Comparison of ENCODE assay signal across 8 cellular contexts in the genomic region with DNA sequence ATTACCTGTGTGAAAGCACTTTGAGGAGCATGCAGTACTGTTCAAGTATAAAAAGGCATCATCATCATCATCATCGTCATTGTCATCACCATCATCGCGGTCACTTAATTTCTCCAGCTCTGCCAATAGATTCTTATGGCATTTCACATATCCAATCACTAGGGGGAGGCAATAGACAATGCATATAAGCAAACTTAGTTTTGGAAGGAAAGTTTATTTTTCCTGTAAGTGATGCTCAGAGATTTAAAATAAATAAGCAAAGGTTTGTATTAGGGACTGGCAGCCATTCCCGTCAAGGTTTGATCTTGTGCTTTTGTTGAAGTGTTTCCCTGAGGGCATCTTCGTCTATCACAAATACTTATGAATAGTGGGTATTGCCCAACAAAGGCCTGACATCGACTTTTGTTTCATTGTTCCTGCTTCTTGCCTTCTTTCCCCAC.
DNase-seq lines count a peak whose midpoint lies in the region; ATAC-seq and TF ChIP-seq lines count a peak whose summit lies in the region.

No MANE protein-coding gene starts in this region.

- no peaks in the 10 kb centered on the region for H3K9me3 Mint-ChIP-seq in HFFc6

- ATAC-seq in HG02970 (IDR thresholded peaks at IDR 0.05; ENCODE audit: low FRiP score, unreplicated experiment), result no peak

- no peak for TF ChIP-seq POLR2A in Peyer's patch (IDR thresholded peaks at IDR 0.05)
- no peak for TF ChIP-seq POLR2A in prostate gland (IDR thresholded peaks at IDR 0.05)

- WGBS in prostate gland, result 12% methylated on average over 6 of the region's 6 CpGs

- H3K36me3 ChIP-seq in Peyer's patch (no peaks in the 10 kb centered on the region), prostate gland (no peaks in the 10 kb centered on the region)

- H3K4me1 ChIP-seq in Peyer's patch, result no peaks in the 10 kb centered on the region
- H3K4me1 ChIP-seq in prostate gland (replicated peaks), result no peaks in the 10 kb centered on the region

- peaks cover 40% of the 10 kb centered on the region for H3K4me1 Mint-ChIP-seq in HFFc6 (ENCODE audit: low read depth)

- H3K27me3 ChIP-seq in Peyer's patch (no peaks in the 10 kb centered on the region), prostate gland (replicated peaks; ENCODE audit: insufficient read depth) (no peaks in the 10 kb centered on the region)

- peak; percentile 60 for DNase-seq in HFFc6
- DNase-seq in Peyer's patch, result no peak
- peak; percentile 82 for DNase-seq in fibroblast of gingiva (ENCODE audit: low read depth)
- DNase-seq in prostate gland (ENCODE audit: low spot score), result peak; percentile 51
- DNase-seq in nucleus accumbens (lab: John Stamatoyannopoulos, UW), result no peak
- DNase-seq in C1 segment of cervical spinal cord (lab: John Stamatoyannopoulos, UW), result no peak

- H3K36me3 Mint-ChIP-seq in HFFc6 (ENCODE audit: low read depth), result no peaks in the 10 kb centered on the region

- intact Hi-C loops in prostate gland (cut with DNase I), result loop anchor here (5.0 kb wide), 2 partner anchors 635 to 765 kb away; no protein-coding TSS in a partner anchor

- peak overlapping the region; percentile 50 for H3K27ac Mint-ChIP-seq in HFFc6

- H3K27me3 Mint-ChIP-seq in HFFc6 (ENCODE audit: insufficient read depth), result no peaks in the 10 kb centered on the region; the same call in none of the 2 replicates

- no peak overlapping the region for H3K4me3 Mint-ChIP-seq in HFFc6

- TF ChIP-seq CTCF in C4-2B (conservative IDR thresholded peaks at IDR 0.05) (peak; percentile 84), HFFc6 (IDR thresholded peaks at IDR 0.05) (peak; percentile 84), Peyer's patch (IDR thresholded peaks at IDR 0.05) (peak in 5 of 6 experiments; percentile 21 to 84 (median 79)), prostate gland (IDR thresholded peaks at IDR 0.05) (peak in 3 of 4 experiments; percentile 47 to 83 (median 76))

- H3K4me3 ChIP-seq in Peyer's patch (no peak overlapping the region), prostate gland (no peak overlapping the region)

- H3K9me3 ChIP-seq in Peyer's patch, result no peaks in the 10 kb centered on the region
- H3K9me3 ChIP-seq in prostate gland, result no peaks in the 10 kb centered on the region

- H3K27ac ChIP-seq in C4-2B (no peak overlapping the region), Peyer's patch (no peak overlapping the region), prostate gland (no peak overlapping the region)

Comparison
In these comparisons a context has a peak if more than half of its experiments do, and no peak if none do; other contexts are left out.
1. DNase-seq: peak in HFFc6 (single experiment), fibroblast of gingiva (single experiment) and prostate gland (single experiment); none in Peyer's patch (0 of 3), nucleus accumbens (0 of 56) and C1 segment of cervical spinal cord (0 of 14).
2. Peak in every context shown above with its lines, with median percentiles within 50 percentile points of each other: CTCF ChIP-seq.